In genomic region chr9:69147041-69147834, GRCh38 we compare ENCODE assay signal across 23 cellular contexts.
"Had no signal": no experiment of that assay in that cellular context is flagged by ENCODE, and none has a peak within 500 bp of the region (broad histone marks: within the 10 kb centered on the region; RNA-seq: fewer than 3 reads in every experiment).

No MANE protein-coding gene starts in this region.

- H3K9me3 ChIP-seq: gastrocnemius medialis, heart right ventricle, psoas muscle, spleen, stomach, thoracic aorta, transverse colon had no signal

- H3K4me1 ChIP-seq: gastrocnemius medialis, parathyroid adenoma, psoas muscle had no signal

- H3K27ac ChIP-seq: gastrocnemius medialis, heart right ventricle, parathyroid adenoma, psoas muscle, spleen, stomach, thoracic aorta, transverse colon had no signal

- H3K9ac ChIP-seq: parathyroid adenoma had no signal

- H3K36me3 Mint-ChIP-seq: naive B cell had no signal

- H3K79me2 ChIP-seq: parathyroid adenoma had no signal

- H3K27me3 ChIP-seq: gastrocnemius medialis, heart right ventricle, spleen, stomach, transverse colon had no signal

- H3K9me3 Mint-ChIP-seq: dendritic cell treated with granulocyte-macrophage colony-stimulating factor and Interleukin-4, amounts not matched to agents 40 ng/mL and 50 ng/mL, for 4 days; effector memory CD8-positive, alpha-beta T cell; naive B cell; nephron; stimulated activated naive B cell treated with anti-CD40 and anti-IgM and Interleukin-4, amounts not matched to agents 10 μg/mL and 1 μg/mL and 100 μg/mL, for 72 hours had no signal

- H3K4me3 Mint-ChIP-seq: dendritic cell treated with granulocyte-macrophage colony-stimulating factor and Interleukin-4, amounts not matched to agents 40 ng/mL and 50 ng/mL, for 4 days; effector memory CD8-positive, alpha-beta T cell; nephron; stimulated activated naive B cell treated with anti-CD40 and anti-IgM and Interleukin-4, amounts not matched to agents 10 μg/mL and 1 μg/mL and 100 μg/mL, for 72 hours had no signal

- H2AFZ ChIP-seq: parathyroid adenoma had no signal

- H3K36me3 ChIP-seq: gastrocnemius medialis, spleen, thoracic aorta, transverse colon had no signal

- DNase-seq: cerebellar nuclear complex; effector memory CD8-positive, alpha-beta T cell; gastrocnemius medialis; heart right ventricle; hypothalamus; left ventricle myocardium superior; mesendoderm; naive B cell; occipital lobe; psoas muscle; retina; spleen; stimulated activated CD4-positive, alpha-beta T cell treated with anti-CD3 and anti-CD28 coated beads, Interleukin-2, amount 100 ng/mL, for 24 hours; stimulated activated CD4-positive, alpha-beta T cell treated with anti-CD3 and anti-CD28 coated beads, Interleukin-4, amount 100 ng/mL, for 4 hours; stimulated activated naive B cell treated with anti-CD40 and anti-IgM and Interleukin-4, amounts not matched to agents 10 μg/mL and 1 μg/mL and 100 μg/mL, for 72 hours; stomach; substantia nigra; transverse colon had no signal

- H3K4me3 ChIP-seq: gastrocnemius medialis, heart right ventricle, lung, psoas muscle, spleen, stomach, thoracic aorta, transverse colon had no signal

- H3K27me3 Mint-ChIP-seq: dendritic cell treated with granulocyte-macrophage colony-stimulating factor and Interleukin-4, amounts not matched to agents 40 ng/mL and 50 ng/mL, for 4 days; naive B cell; stimulated activated naive B cell treated with anti-CD40 and anti-IgM and Interleukin-4, amounts not matched to agents 10 μg/mL and 1 μg/mL and 100 μg/mL, for 72 hours had no signal

- H3K27ac Mint-ChIP-seq: dendritic cell treated with granulocyte-macrophage colony-stimulating factor and Interleukin-4, amounts not matched to agents 40 ng/mL and 50 ng/mL, for 4 days; effector memory CD8-positive, alpha-beta T cell; naive B cell; nephron; stimulated activated naive B cell treated with anti-CD40 and anti-IgM and Interleukin-4, amounts not matched to agents 10 μg/mL and 1 μg/mL and 100 μg/mL, for 72 hours had no signal
